In genomic region chr10:42951486-42952251, GRCh38 we compare ENCODE assay signal across 10 cellular contexts.
DNase-seq lines count a peak whose midpoint lies in the region; ATAC-seq and TF ChIP-seq lines count a peak whose summit lies in the region.
"Had no signal": no experiment of that assay in that cellular context is flagged by ENCODE, and none has a peak within 500 bp of the region (broad histone marks: within the 10 kb centered on the region; RNA-seq: fewer than 3 reads in every experiment).

No MANE protein-coding gene starts in this region.

- peaks cover 17% of the 10 kb centered on the region for H3K27me3 Mint-ChIP-seq in endodermal cell (ENCODE audit: insufficient read depth)

- H3K9me3 Mint-ChIP-seq in endodermal cell = no peaks in the 10 kb centered on the region

- ATAC-seq in left lung (peak; percentile 87), GM21786 (IDR thresholded peaks at IDR 0.05; ENCODE audit: unreplicated experiment) (no peak)

- TF ChIP-seq CTCF in endodermal cell (conservative IDR thresholded peaks at IDR 0.05) (peak; percentile 33), left lung (IDR thresholded peaks at IDR 0.05) (no peak)

- H3K4me1 Mint-ChIP-seq in endodermal cell = peaks cover 12% of the 10 kb centered on the region

- H3K27ac Mint-ChIP-seq in endodermal cell = peak overlapping the region; percentile 72

- H3K4me1 ChIP-seq in endodermal cell (ENCODE audit: control insufficient read depth, insufficient read depth, low read length) = peaks cover 3% of the 10 kb centered on the region
- H3K4me1 ChIP-seq in left lung = peaks cover 6 to 7% of the 10 kb centered on the region in 2 donors
- no peaks in the 10 kb centered on the region for H3K4me1 ChIP-seq in stomach smooth muscle (ENCODE audit: control insufficient read depth, insufficient read depth, low read length)

- no peaks in the 10 kb centered on the region for H3K36me3 ChIP-seq in endodermal cell (ENCODE audit: control insufficient read depth, insufficient read depth, low read length)
- H3K36me3 ChIP-seq in left lung = no peaks in the 10 kb centered on the region
- H3K36me3 ChIP-seq in stomach smooth muscle (ENCODE audit: control insufficient read depth in 2 of 2, insufficient read depth in 2 of 2, low read length in 2 of 2) = no peaks in the 10 kb centered on the region
- H3K36me3 ChIP-seq: thoracic aorta had no signal

- H3K27me3 ChIP-seq in endodermal cell (ENCODE audit: control insufficient read depth, insufficient read depth, low read length, poor library complexity, severe bottlenecking) (no peaks in the 10 kb centered on the region), left lung (peaks cover 0 to 20% of the 10 kb centered on the region in 2 donors), stomach smooth muscle (ENCODE audit: control insufficient read depth in 1 of 2, insufficient read depth in 2 of 2, low read length in 2 of 2) (peaks cover 2 to 12% of the 10 kb centered on the region in 2 donors)

- peak overlapping the region; percentile 59 for H3K4me3 Mint-ChIP-seq in endodermal cell

- no peaks in the 10 kb centered on the region for H3K9me3 ChIP-seq in endodermal cell (ENCODE audit: control insufficient read depth, low read length)
- H3K9me3 ChIP-seq in left lung = peaks cover 0 to 3% of the 10 kb centered on the region in 2 donors
- H3K9me3 ChIP-seq in stomach smooth muscle (ENCODE audit: control insufficient read depth in 2 of 2, low read length in 2 of 2) = no peaks in the 10 kb centered on the region
- H3K9me3 ChIP-seq: thoracic aorta had no signal

- peak; percentile 3 for DNase-seq in DMS 273 (lab: John Stamatoyannopoulos, UW; ENCODE audit: unreplicated experiment)
- no peak for DNase-seq in DMS 273 treated with DMSO at 0.1 percent for 48 hours (lab: John Stamatoyannopoulos, UW)
- DNase-seq in endodermal cell = peak; percentile 87
- peak; percentile 31 to 77 for DNase-seq in left lung
- DNase-seq in AG08396 (ENCODE audit: low spot score) = no peak
- no peak for DNase-seq in activated naive CD4-positive, alpha-beta T cell treated with anti-CD3 and anti-CD28 coated beads, Interleukin-2, amount 50 U/mL, for 16 hours

- H3K36me3 Mint-ChIP-seq in endodermal cell (ENCODE audit: low read depth) = no peaks in the 10 kb centered on the region

- WGBS in endodermal cell (ENCODE audit: insufficient coverage in 1 of 2, insufficient read length in 1 of 2), 2 experiments = 80 to 90% methylated on average over 22 to 39 of the region's 39 CpGs

- intact Hi-C loops in left lung (cut with DNase I) = no loop called here

- no peak overlapping the region for H3K9ac ChIP-seq in endodermal cell (ENCODE audit: extremely low read depth, low read length, poor library complexity, severe bottlenecking)
- H3K9ac ChIP-seq in stomach smooth muscle (ENCODE audit: low read length in 2 of 2) = no peak overlapping the region

- no peak overlapping the region for H3K4me3 ChIP-seq in endodermal cell (ENCODE audit: low read length)
- H3K4me3 ChIP-seq in left lung = peak overlapping the region in 1 of 2 donors; percentile 7
- no peak overlapping the region for H3K4me3 ChIP-seq in stomach smooth muscle (ENCODE audit: low read length in 2 of 2)
- H3K4me3 ChIP-seq: thoracic aorta had no signal

- H3K27ac ChIP-seq in endodermal cell (ENCODE audit: low read depth, low read length) (no peak overlapping the region), left lung (no peak overlapping the region), stomach smooth muscle (ENCODE audit: low read length) (peak overlapping the region; percentile 18)
- H3K27ac ChIP-seq: 22Rv1, thoracic aorta had no signal

Comparison
In these comparisons a context has a peak if more than half of its experiments do, and no peak if none do; other contexts are left out.
1. DNase-seq: peak in DMS 273 (single experiment), endodermal cell (single experiment) and left lung (2 of 2); none in DMS 273 treated with DMSO at 0.1 percent for 48 hours (single experiment), AG08396 (single experiment) and activated naive CD4-positive, alpha-beta T cell treated with anti-CD3 and anti-CD28 coated beads, Interleukin-2, amount 50 U/mL, for 16 hours (single experiment).